1 cellular context compared by ENCODE assay signal in the genomic region with DNA sequence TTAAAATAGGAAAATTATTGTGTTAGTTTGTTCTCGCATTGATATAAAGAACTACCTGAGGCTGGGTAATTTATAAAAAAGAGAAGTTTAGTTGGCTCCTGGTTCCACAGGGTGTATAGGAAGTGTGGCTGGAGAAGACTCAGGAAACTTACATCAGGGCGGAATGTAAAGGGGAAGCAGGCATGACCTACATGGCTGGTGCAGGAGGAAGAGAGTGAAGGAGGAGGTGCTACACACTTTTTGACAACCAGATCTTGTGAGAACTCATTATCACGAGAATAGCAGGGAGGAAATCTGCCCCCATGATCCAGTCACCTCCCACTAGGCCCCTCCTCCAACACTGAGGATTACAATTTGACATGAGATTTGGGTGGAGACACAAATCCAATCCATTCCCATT.
TF ChIP-seq lines count a peak whose summit lies in the region.

No MANE protein-coding gene starts in this region.

TF ChIP-seq in WTC11, 78 proteins besides CTCF, POLR2A, EP300 and RAD21 (continued from another document):
- TF ChIP-seq, protein P1, sequence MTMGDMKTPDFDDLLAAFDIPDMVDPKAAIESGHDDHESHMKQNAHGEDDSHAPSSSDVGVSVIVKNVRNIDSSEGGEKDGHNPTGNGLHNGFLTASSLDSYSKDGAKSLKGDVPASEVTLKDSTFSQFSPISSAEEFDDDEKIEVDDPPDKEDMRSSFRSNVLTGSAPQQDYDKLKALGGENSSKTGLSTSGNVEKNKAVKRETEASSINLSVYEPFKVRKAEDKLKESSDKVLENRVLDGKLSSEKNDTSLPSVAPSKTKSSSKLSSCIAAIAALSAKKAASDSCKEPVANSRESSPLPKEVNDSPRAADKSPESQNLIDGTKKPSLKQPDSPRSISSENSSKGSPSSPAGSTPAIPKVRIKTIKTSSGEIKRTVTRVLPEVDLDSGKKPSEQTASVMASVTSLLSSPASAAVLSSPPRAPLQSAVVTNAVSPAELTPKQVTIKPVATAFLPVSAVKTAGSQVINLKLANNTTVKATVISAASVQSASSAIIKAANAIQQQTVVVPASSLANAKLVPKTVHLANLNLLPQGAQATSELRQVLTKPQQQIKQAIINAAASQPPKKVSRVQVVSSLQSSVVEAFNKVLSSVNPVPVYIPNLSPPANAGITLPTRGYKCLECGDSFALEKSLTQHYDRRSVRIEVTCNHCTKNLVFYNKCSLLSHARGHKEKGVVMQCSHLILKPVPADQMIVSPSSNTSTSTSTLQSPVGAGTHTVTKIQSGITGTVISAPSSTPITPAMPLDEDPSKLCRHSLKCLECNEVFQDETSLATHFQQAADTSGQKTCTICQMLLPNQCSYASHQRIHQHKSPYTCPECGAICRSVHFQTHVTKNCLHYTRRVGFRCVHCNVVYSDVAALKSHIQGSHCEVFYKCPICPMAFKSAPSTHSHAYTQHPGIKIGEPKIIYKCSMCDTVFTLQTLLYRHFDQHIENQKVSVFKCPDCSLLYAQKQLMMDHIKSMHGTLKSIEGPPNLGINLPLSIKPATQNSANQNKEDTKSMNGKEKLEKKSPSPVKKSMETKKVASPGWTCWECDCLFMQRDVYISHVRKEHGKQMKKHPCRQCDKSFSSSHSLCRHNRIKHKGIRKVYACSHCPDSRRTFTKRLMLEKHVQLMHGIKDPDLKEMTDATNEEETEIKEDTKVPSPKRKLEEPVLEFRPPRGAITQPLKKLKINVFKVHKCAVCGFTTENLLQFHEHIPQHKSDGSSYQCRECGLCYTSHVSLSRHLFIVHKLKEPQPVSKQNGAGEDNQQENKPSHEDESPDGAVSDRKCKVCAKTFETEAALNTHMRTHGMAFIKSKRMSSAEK (CRISPR knock-in tag; IDR thresholded peaks at IDR 0.05; ENCODE audit: borderline replicate concordance): no peak
- TF ChIP-seq, protein P2, sequence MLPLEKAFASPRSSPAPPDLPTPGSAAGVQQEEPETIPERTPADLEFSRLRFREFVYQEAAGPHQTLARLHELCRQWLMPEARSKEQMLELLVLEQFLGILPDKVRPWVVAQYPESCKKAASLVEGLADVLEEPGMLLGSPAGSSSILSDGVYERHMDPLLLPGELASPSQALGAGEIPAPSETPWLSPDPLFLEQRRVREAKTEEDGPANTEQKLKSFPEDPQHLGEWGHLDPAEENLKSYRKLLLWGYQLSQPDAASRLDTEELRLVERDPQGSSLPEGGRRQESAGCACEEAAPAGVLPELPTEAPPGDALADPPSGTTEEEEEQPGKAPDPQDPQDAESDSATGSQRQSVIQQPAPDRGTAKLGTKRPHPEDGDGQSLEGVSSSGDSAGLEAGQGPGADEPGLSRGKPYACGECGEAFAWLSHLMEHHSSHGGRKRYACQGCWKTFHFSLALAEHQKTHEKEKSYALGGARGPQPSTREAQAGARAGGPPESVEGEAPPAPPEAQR (CRISPR knock-in tag; IDR thresholded peaks at IDR 0.05): no peak
- TF ChIP-seq MYBL2 (CRISPR knock-in tag; IDR thresholded peaks at IDR 0.05): no peak
- no peak for TF ChIP-seq MXD4 (CRISPR knock-in tag; IDR thresholded peaks at IDR 0.05; ENCODE audit: borderline replicate concordance)
- no peak for TF ChIP-seq HMGA2 (CRISPR knock-in tag; IDR thresholded peaks at IDR 0.05)
- TF ChIP-seq, protein P3, sequence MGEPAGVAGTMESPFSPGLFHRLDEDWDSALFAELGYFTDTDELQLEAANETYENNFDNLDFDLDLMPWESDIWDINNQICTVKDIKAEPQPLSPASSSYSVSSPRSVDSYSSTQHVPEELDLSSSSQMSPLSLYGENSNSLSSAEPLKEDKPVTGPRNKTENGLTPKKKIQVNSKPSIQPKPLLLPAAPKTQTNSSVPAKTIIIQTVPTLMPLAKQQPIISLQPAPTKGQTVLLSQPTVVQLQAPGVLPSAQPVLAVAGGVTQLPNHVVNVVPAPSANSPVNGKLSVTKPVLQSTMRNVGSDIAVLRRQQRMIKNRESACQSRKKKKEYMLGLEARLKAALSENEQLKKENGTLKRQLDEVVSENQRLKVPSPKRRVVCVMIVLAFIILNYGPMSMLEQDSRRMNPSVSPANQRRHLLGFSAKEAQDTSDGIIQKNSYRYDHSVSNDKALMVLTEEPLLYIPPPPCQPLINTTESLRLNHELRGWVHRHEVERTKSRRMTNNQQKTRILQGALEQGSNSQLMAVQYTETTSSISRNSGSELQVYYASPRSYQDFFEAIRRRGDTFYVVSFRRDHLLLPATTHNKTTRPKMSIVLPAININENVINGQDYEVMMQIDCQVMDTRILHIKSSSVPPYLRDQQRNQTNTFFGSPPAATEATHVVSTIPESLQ (CRISPR knock-in tag; IDR thresholded peaks at IDR 0.05): no peak
- no peak for TF ChIP-seq CREB1 (CRISPR knock-in tag; IDR thresholded peaks at IDR 0.05)
- TF ChIP-seq ZBTB21 (CRISPR knock-in tag; IDR thresholded peaks at IDR 0.05; ENCODE audit: borderline replicate concordance): no peak
TF ChIP-seq in WTC11: peak in this region for 0.
